Comparison of ENCODE assay signal across 9 cellular contexts in genomic region chr4:38753021-38753806, GRCh38. TPM values are rescaled to one million over a fixed set of nuclear protein-coding genes. Genes with fewer than 3 reads are reported as not detected.
DNase-seq lines count a peak whose midpoint lies in the region; ATAC-seq and TF ChIP-seq lines count a peak whose summit lies in the region.
"Had no signal": no experiment of that assay in that cellular context is flagged by ENCODE, and none has a peak within 500 bp of the region (broad histone marks: within the 10 kb centered on the region; RNA-seq: fewer than 3 reads in every experiment).

No MANE protein-coding gene starts in this region.

- BruUV-seq in Panc1 (replicated peaks; lab: Mats Ljungman, UMichigan) = no TSS peak

- peak; percentile 47 for DNase-seq in G401 (ENCODE audit: low spot score)
- no peak for DNase-seq in Panc1 (ENCODE audit: low read depth, low spot score)
- DNase-seq in fibroblast of the conjunctiva (ENCODE audit: low read depth) = peak; percentile 96
- DNase-seq in omental fat pad (ENCODE audit: low spot score) = peak; percentile 38
- no peak for DNase-seq in HuH-7.5 (ENCODE audit: low spot score)
- DNase-seq in DMS79 treated with DMSO at 0.1 percent for 48 hours (lab: John Stamatoyannopoulos, UW) = no peak
- no peak for DNase-seq in 8988T

- CTCF ChIA-PET in Panc1 (lab: Charles Lee) = no interaction called here

- H3K27ac ChIP-seq in Panc1 (ENCODE audit: low read length) = no peak overlapping the region

- POLR2A ChIA-PET in Panc1 (lab: Charles Lee) = no interaction called here

- no peak for TF ChIP-seq CTCF in Panc1 (IDR thresholded peaks at IDR 0.05)
- no peak for TF ChIP-seq CTCF in omental fat pad (IDR thresholded peaks at IDR 0.05)

- H3K4me3 ChIP-seq in Panc1 (ENCODE audit: low read depth in 2 of 2, low read length in 2 of 2) = no peak overlapping the region

- peaks cover 4% of the 10 kb centered on the region; the same call in 1 of the 2 replicates for H3K4me1 ChIP-seq in Panc1 (ENCODE audit: control insufficient read depth, insufficient read depth, low read length)

- no peaks in the 10 kb centered on the region for H3K9me3 ChIP-seq in Panc1 (ENCODE audit: control insufficient read depth, insufficient read depth, low read depth, low read length)

- intact Hi-C loops in Panc1 (cut with micrococcal nuclease; ENCODE audit: unreplicated experiment) = loop anchor here (10.0 kb wide), 1 partner anchor 392 kb away; no protein-coding TSS in a partner anchor

- in situ Hi-C loops in G401 (cut with HindIII; ENCODE audit: low sequenced_read_pairs) = no loop called here
- in situ Hi-C loops in Panc1 (cut with HindIII; ENCODE audit: low pct_unique_long_range_greater_than_20kb, low sequenced_read_pairs) = no loop called here

- H3K36me3 ChIP-seq in Panc1 (ENCODE audit: control insufficient read depth, insufficient read depth, low read length) = no peaks in the 10 kb centered on the region

- no peaks in the 10 kb centered on the region for H3K27me3 ChIP-seq in Panc1 (ENCODE audit: control insufficient read depth, insufficient read depth, low read length)

- peak; percentile 95 for ATAC-seq in Panc1
- ATAC-seq in omental fat pad (ENCODE audit: low FRiP score) = peak; percentile 96
- ATAC-seq in GM19455 (IDR thresholded peaks at IDR 0.05; ENCODE audit: unreplicated experiment) = no peak

RNA-seq across cellular contexts. Expression of gene TLR10, which starts 29.6 kb away (rescaled TPM):
- not detected in 2 replicates for total RNA-seq in G401 (2014; rRNA removed; shearing (Covaris generic))
- 0.05 TPM for total RNA-seq in Panc1 (2021; ENCODE audit: unreplicated experiment)
- polyA plus RNA-seq in Panc1 (2012; ENCODE audit: insufficient read length) = not detected
- 1 to 10 TPM in 1 of 4 donors, under 1 TPM in 3; 0.12 to 2.5 (median 0.33) TPM for total RNA-seq in omental fat pad
- total RNA-seq: glomerular endothelial cell had no signal

RNA-seq across cellular contexts. Expression of gene TLR1, which starts 51.4 kb away (rescaled TPM):
- total RNA-seq in G401 (2014; rRNA removed; shearing (Covaris generic)) = not detected in 2 replicates
- total RNA-seq in Panc1 (2021; ENCODE audit: unreplicated experiment) = 0.41 TPM
- not detected for polyA plus RNA-seq in Panc1 (2012; ENCODE audit: insufficient read length)
- 10 to 100 TPM; 17.0 to 35.8 (median 27.1) TPM for total RNA-seq in omental fat pad

Comparison
In these comparisons a context has a peak if more than half of its experiments do, and no peak if none do; other contexts are left out.
1. DNase-seq: peak in G401 (single experiment), fibroblast of the conjunctiva (single experiment) and omental fat pad (single experiment); none in Panc1 (single experiment), HuH-7.5 (single experiment), DMS79 treated with DMSO at 0.1 percent for 48 hours (single experiment) and 8988T (single experiment).
2. RNA of gene TLR1, which starts 51.4 kb away (total RNA-seq): 17.0 to 35.8 TPM in omental fat pad; 0.41 TPM in Panc1 (single experiment) and not detected in G401; every median in the first group is over 10 times any median in the second.